30 cellular contexts compared by ENCODE assay signal in the genomic region with DNA sequence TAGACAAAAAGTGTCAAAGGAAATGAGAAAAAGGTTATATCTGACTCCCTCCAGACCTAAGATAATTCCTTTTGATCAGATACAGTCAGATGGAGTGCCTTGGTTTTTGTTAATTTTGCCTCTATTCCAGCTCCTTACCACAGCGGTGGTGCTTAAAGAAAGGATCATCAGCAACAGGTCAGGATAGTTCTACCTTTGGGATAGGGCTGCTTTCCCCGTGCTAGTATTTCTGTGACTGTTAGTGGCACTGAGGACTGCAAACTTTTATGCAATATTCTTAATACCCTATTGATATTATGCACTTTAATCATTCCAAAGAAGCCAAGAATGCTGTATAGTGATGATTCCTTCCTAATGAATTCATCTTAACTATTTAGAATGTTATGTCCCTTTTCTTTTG.
"Had no signal": no experiment of that assay in that cellular context is flagged by ENCODE, and none has a peak within 500 bp of the region (broad histone marks: within the 10 kb centered on the region; RNA-seq: fewer than 3 reads in every experiment).

No MANE protein-coding gene starts in this region.

- H3K27me3 ChIP-seq: esophagus muscularis mucosa, foreskin keratinocyte, gastroesophageal sphincter, heart left ventricle, hepatocyte, neutrophil, right atrium auricular region, sigmoid colon, tibial nerve, upper lobe of left lung had no signal

- H3K4me2 ChIP-seq: hepatocyte had no signal

- H3K36me3 Mint-ChIP-seq: naive B cell had no signal

- H3K27ac ChIP-seq: esophagus muscularis mucosa, foreskin keratinocyte, gastroesophageal sphincter, heart left ventricle, hepatocyte, neutrophil, parathyroid adenoma, prostate gland, right atrium auricular region, sigmoid colon, thoracic aorta, tibial nerve, upper lobe of left lung had no signal

- H3K27me3 Mint-ChIP-seq: dendritic cell treated with granulocyte-macrophage colony-stimulating factor and Interleukin-4, amounts not matched to agents 40 ng/mL and 50 ng/mL, for 4 days; memory B cell; naive B cell; natural killer cell treated with Interleukin-12 subunit alpha and Interleukin-12 subunit beta and Interleukin-15 and Interleukin-18, amount 100 ng/mL, for 72 hours had no signal

- H3K4me1 Mint-ChIP-seq: memory B cell; naive B cell; stimulated activated effector memory CD8-positive, alpha-beta T cell treated with anti-CD3 and anti-CD28 coated beads, Interleukin-12 subunit alpha, Interleukin-12 subunit beta, amount 100 ng/mL, for 72 hours had no signal

- H3K4me3 Mint-ChIP-seq: dendritic cell treated with granulocyte-macrophage colony-stimulating factor and Interleukin-4, amounts not matched to agents 40 ng/mL and 50 ng/mL, for 4 days; memory B cell; naive B cell; natural killer cell treated with Interleukin-12 subunit alpha and Interleukin-12 subunit beta and Interleukin-15 and Interleukin-18, amount 100 ng/mL, for 72 hours; neural crest cell; stimulated activated effector memory CD8-positive, alpha-beta T cell treated with anti-CD3 and anti-CD28 coated beads, Interleukin-12 subunit alpha, Interleukin-12 subunit beta, amount 100 ng/mL, for 72 hours had no signal

- DNase-seq: effector CD8-positive, alpha-beta T cell; foreskin keratinocyte; heart left ventricle; kidney; mucosa of descending colon; naive B cell; sigmoid colon; stimulated activated CD4-positive, alpha-beta T cell treated with anti-CD3 and anti-CD28 coated beads, Interleukin-2, amount 100 ng/mL, for 24 hours; stimulated activated CD4-positive, alpha-beta T cell treated with anti-CD3 and anti-CD28 coated beads, Interleukin-4, amount 100 ng/mL, for 24 hours; stimulated activated naive CD4-positive, alpha-beta T cell treated with Interleukin-2 at 50 U/mL for 16 hours; upper lobe of left lung had no signal

- H3K9me3 Mint-ChIP-seq: dendritic cell treated with granulocyte-macrophage colony-stimulating factor and Interleukin-4, amounts not matched to agents 40 ng/mL and 50 ng/mL, for 4 days; memory B cell; naive B cell; natural killer cell treated with Interleukin-12 subunit alpha and Interleukin-12 subunit beta and Interleukin-15 and Interleukin-18, amount 100 ng/mL, for 72 hours; neural crest cell; stimulated activated effector memory CD8-positive, alpha-beta T cell treated with anti-CD3 and anti-CD28 coated beads, Interleukin-12 subunit alpha, Interleukin-12 subunit beta, amount 100 ng/mL, for 72 hours had no signal

- H3K9ac ChIP-seq: parathyroid adenoma had no signal

- H3K27ac Mint-ChIP-seq: dendritic cell treated with granulocyte-macrophage colony-stimulating factor and Interleukin-4, amounts not matched to agents 40 ng/mL and 50 ng/mL, for 4 days; memory B cell; naive B cell; natural killer cell treated with Interleukin-12 subunit alpha and Interleukin-12 subunit beta and Interleukin-15 and Interleukin-18, amount 100 ng/mL, for 72 hours; stimulated activated effector memory CD8-positive, alpha-beta T cell treated with anti-CD3 and anti-CD28 coated beads, Interleukin-12 subunit alpha, Interleukin-12 subunit beta, amount 100 ng/mL, for 72 hours had no signal

- H3K4me3 ChIP-seq: esophagus muscularis mucosa, gastroesophageal sphincter, heart left ventricle, hepatocyte, lung, mucosa of descending colon, prostate gland, right atrium auricular region, sigmoid colon, thoracic aorta, tibial nerve, upper lobe of left lung had no signal

- H3K36me3 ChIP-seq: prostate gland, right atrium auricular region had no signal

- ATAC-seq: foreskin keratinocyte; gastroesophageal sphincter; heart left ventricle; left lobe of liver; mucosa of descending colon; natural killer cell treated with Interleukin-12 subunit alpha and Interleukin-12 subunit beta and Interleukin-15 and Interleukin-18, amount 100 ng/mL, for 72 hours; stimulated activated effector memory CD8-positive, alpha-beta T cell treated with anti-CD3 and anti-CD28 coated beads, Interleukin-12 subunit alpha, Interleukin-12 subunit beta, amount 100 ng/mL, for 72 hours had no signal

- H3K4me1 ChIP-seq: heart left ventricle, right atrium auricular region had no signal

- H3K9me3 ChIP-seq: esophagus muscularis mucosa, gastroesophageal sphincter, heart left ventricle, mucosa of descending colon, neutrophil, prostate gland, right atrium auricular region, sigmoid colon, thoracic aorta, tibial nerve, upper lobe of left lung had no signal

- H2AFZ ChIP-seq: hepatocyte, parathyroid adenoma had no signal

- FAIRE-seq: colon, endothelial cell of umbilical vein, kidney, urothelium cell line had no signal
